In the genomic region with DNA sequence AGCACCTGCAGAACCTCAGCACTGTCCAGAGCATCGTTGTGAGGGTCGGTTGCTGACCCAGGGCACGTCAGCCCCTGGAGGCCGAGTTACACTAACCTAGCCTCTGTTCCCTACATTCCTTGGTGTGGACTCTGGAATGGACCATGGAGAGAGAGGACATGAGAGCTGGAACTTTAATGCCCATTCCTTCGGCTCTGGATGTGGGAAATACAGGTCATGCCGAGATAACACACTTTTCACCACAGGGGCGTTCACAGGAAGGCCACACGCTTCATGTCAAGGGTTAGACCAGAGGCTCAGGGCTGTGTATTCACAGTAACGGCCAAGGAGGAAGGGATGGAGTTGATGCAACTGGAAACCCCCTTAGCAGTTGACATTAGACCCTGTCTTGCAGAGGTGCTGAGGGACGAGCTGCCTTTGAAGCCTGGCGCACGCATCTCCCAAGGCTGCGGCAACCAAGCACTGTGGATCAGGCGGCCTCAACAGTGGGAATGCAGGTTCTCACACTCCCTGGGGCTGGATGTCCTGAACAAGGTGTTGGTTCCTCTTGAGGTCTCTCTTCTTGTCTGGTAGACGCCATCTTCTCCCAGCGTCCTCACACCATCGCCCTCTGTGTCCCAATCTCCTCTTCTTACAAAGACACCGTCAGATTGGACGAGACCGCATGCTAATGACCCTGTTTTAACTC, we compare ENCODE assay signal across 16 cellular contexts.
DNase-seq lines count a peak whose midpoint lies in the region; ATAC-seq and TF ChIP-seq lines count a peak whose summit lies in the region.
"Had no signal": no experiment of that assay in that cellular context is flagged by ENCODE, and none has a peak within 500 bp of the region (broad histone marks: within the 10 kb centered on the region; RNA-seq: fewer than 3 reads in every experiment).

No MANE protein-coding gene starts in this region.

- H3K9me3 Mint-ChIP-seq in dendritic cell treated with granulocyte-macrophage colony-stimulating factor and Interleukin-4, amounts not matched to agents 40 ng/mL and 50 ng/mL, for 4 days: no peaks in the 10 kb centered on the region
- no peaks in the 10 kb centered on the region for H3K9me3 Mint-ChIP-seq in activated T-helper 2 cell treated with anti-CD3 and anti-CD28 coated beads, Interferon-gamma antibody, Interleukin-2, Interleukin-4, amounts not matched to agents 10 μg/mL and 5 μg/mL and 100 μg/mL, durations not matched to agents 14 hours and 24 hours and 36 hours
- H3K9me3 Mint-ChIP-seq: activated CD4-positive, alpha-beta T cell treated with anti-CD3 and anti-CD28 coated beads, Interleukin-2, amount 10 ng/mL, durations not matched to agents 24 days and 14 days had no signal

- DNase-seq in DMS53 (lab: John Stamatoyannopoulos, UW): peak; percentile 37
- no peak for DNase-seq in DMS53 treated with DMSO at 0.1 percent for 48 hours (lab: John Stamatoyannopoulos, UW; ENCODE audit: unreplicated experiment)
- no peak for DNase-seq in thoracic aorta (ENCODE audit: low spot score)
- no peak for DNase-seq in NCI-H748 (lab: John Stamatoyannopoulos, UW; ENCODE audit: unreplicated experiment)
- DNase-seq in activated T-helper 2 cell treated with anti-CD3 and anti-CD28 coated beads, Interferon-gamma antibody, Interleukin-2, Interleukin-4, amounts not matched to agents 10 μg/mL and 5 μg/mL and 100 μg/mL, durations not matched to agents 14 hours and 24 hours and 36 hours (ENCODE audit: low spot score): no peak
- DNase-seq: activated CD4-positive, alpha-beta T cell treated with anti-CD3 and anti-CD28 coated beads, Interleukin-2, amount 10 ng/mL, durations not matched to agents 24 days and 14 days; activated CD8-positive, alpha-beta memory T cell treated with anti-CD3 and anti-CD28 coated beads, Interleukin-2, amount 50 U/mL, for 4 hours; gastrocnemius medialis; NCI-H1417 treated with DMSO at 0.1 percent for 48 hours; ovary; small intestine had no signal

- H3K9me3 ChIP-seq in mucosa of rectum (ENCODE audit: control insufficient read depth in 2 of 2, low read length in 2 of 2): no peaks in the 10 kb centered on the region
- H3K9me3 ChIP-seq in thoracic aorta: no peaks in the 10 kb centered on the region
- H3K9me3 ChIP-seq: gastrocnemius medialis, ovary had no signal

- no peaks in the 10 kb centered on the region for H3K36me3 ChIP-seq in mucosa of rectum (ENCODE audit: control insufficient read depth in 2 of 2, insufficient read depth in 2 of 2, low read length in 2 of 2)
- H3K36me3 ChIP-seq in thoracic aorta: no peaks in the 10 kb centered on the region
- H3K36me3 ChIP-seq: BLaER1, gastrocnemius medialis, ovary had no signal

- ATAC-seq in thoracic aorta (ENCODE audit: insufficient number of reproducible peaks, low FRiP score, low read depth) (no peak), HG03457 (IDR thresholded peaks at IDR 0.05; ENCODE audit: unreplicated experiment) (no peak)

- peak overlapping the region in 1 of 2 donors; percentile 6 for H3K9ac ChIP-seq in mucosa of rectum (ENCODE audit: low read depth in 1 of 2, low read length in 2 of 2)
- H3K9ac ChIP-seq: BLaER1 had no signal

- no peaks in the 10 kb centered on the region for H3K36me3 Mint-ChIP-seq in dendritic cell treated with granulocyte-macrophage colony-stimulating factor and Interleukin-4, amounts not matched to agents 40 ng/mL and 50 ng/mL, for 4 days (ENCODE audit: low read depth)
- H3K36me3 Mint-ChIP-seq in activated T-helper 2 cell treated with anti-CD3 and anti-CD28 coated beads, Interferon-gamma antibody, Interleukin-2, Interleukin-4, amounts not matched to agents 10 μg/mL and 5 μg/mL and 100 μg/mL, durations not matched to agents 14 hours and 24 hours and 36 hours (ENCODE audit: low read depth): no peaks in the 10 kb centered on the region

- intact Hi-C loops in dendritic cell treated with granulocyte-macrophage colony-stimulating factor and Interleukin-4, amounts not matched to agents 40 ng/mL and 50 ng/mL, for 4 days (cut with micrococcal nuclease): no loop called here
- intact Hi-C loops in activated T-helper 2 cell treated with anti-CD3 and anti-CD28 coated beads, Interferon-gamma antibody, Interleukin-2, Interleukin-4, amounts not matched to agents 10 μg/mL and 5 μg/mL and 100 μg/mL, durations not matched to agents 14 hours and 24 hours and 36 hours (cut with micrococcal nuclease): no loop called here

- H3K27me3 Mint-ChIP-seq in dendritic cell treated with granulocyte-macrophage colony-stimulating factor and Interleukin-4, amounts not matched to agents 40 ng/mL and 50 ng/mL, for 4 days: peaks cover 2% of the 10 kb centered on the region
- H3K27me3 Mint-ChIP-seq in activated T-helper 2 cell treated with anti-CD3 and anti-CD28 coated beads, Interferon-gamma antibody, Interleukin-2, Interleukin-4, amounts not matched to agents 10 μg/mL and 5 μg/mL and 100 μg/mL, durations not matched to agents 14 hours and 24 hours and 36 hours (ENCODE audit: low read depth): peaks cover 5% of the 10 kb centered on the region
- H3K27me3 Mint-ChIP-seq: activated CD4-positive, alpha-beta T cell treated with anti-CD3 and anti-CD28 coated beads, Interleukin-2, amount 10 ng/mL, durations not matched to agents 24 days and 14 days had no signal

- H3K27ac ChIP-seq in mucosa of rectum (ENCODE audit: low read depth in 2 of 2, low read length in 2 of 2) (peak overlapping the region; percentile 25 to 32), thoracic aorta (peak overlapping the region; percentile 42 to 73)
- H3K27ac ChIP-seq: 22Rv1, BLaER1, ovary had no signal

- TF ChIP-seq CTCF in thoracic aorta (IDR thresholded peaks at IDR 0.05): no peak

- no peak overlapping the region for H3K4me3 ChIP-seq in mucosa of rectum (ENCODE audit: low read length in 2 of 2)
- no peak overlapping the region for H3K4me3 ChIP-seq in thoracic aorta
- H3K4me3 ChIP-seq: BLaER1, gastrocnemius medialis, ovary had no signal

- no peak overlapping the region for H3K4me3 Mint-ChIP-seq in dendritic cell treated with granulocyte-macrophage colony-stimulating factor and Interleukin-4, amounts not matched to agents 40 ng/mL and 50 ng/mL, for 4 days
- H3K4me3 Mint-ChIP-seq in activated T-helper 2 cell treated with anti-CD3 and anti-CD28 coated beads, Interferon-gamma antibody, Interleukin-2, Interleukin-4, amounts not matched to agents 10 μg/mL and 5 μg/mL and 100 μg/mL, durations not matched to agents 14 hours and 24 hours and 36 hours (ENCODE audit: low read depth): no peak overlapping the region
- H3K4me3 Mint-ChIP-seq: activated CD4-positive, alpha-beta T cell treated with anti-CD3 and anti-CD28 coated beads, Interleukin-2, amount 10 ng/mL, durations not matched to agents 24 days and 14 days had no signal

- H3K4me1 ChIP-seq in mucosa of rectum (ENCODE audit: control insufficient read depth in 2 of 2, insufficient read depth in 2 of 2, low read length in 2 of 2): no peaks in the 10 kb centered on the region
- peaks cover 21 to 40% of the 10 kb centered on the region in 2 donors for H3K4me1 ChIP-seq in thoracic aorta (ENCODE audit: control insufficient read depth in 1 of 2, low read depth in 2 of 2)

- peaks cover 22% of the 10 kb centered on the region for H3K4me1 Mint-ChIP-seq in dendritic cell treated with granulocyte-macrophage colony-stimulating factor and Interleukin-4, amounts not matched to agents 40 ng/mL and 50 ng/mL, for 4 days (ENCODE audit: low read depth)
- H3K4me1 Mint-ChIP-seq in activated T-helper 2 cell treated with anti-CD3 and anti-CD28 coated beads, Interferon-gamma antibody, Interleukin-2, Interleukin-4, amounts not matched to agents 10 μg/mL and 5 μg/mL and 100 μg/mL, durations not matched to agents 14 hours and 24 hours and 36 hours (ENCODE audit: low read depth): peaks cover 6% of the 10 kb centered on the region

- H3K27me3 ChIP-seq in mucosa of rectum (ENCODE audit: control insufficient read depth in 2 of 2, insufficient read depth in 2 of 2, low read length in 2 of 2) (no peaks in the 10 kb centered on the region), thoracic aorta (replicated peaks; ENCODE audit: insufficient read depth) (no peaks in the 10 kb centered on the region)
- H3K27me3 ChIP-seq: BLaER1, gastrocnemius medialis, ovary had no signal

- H3K27ac Mint-ChIP-seq in dendritic cell treated with granulocyte-macrophage colony-stimulating factor and Interleukin-4, amounts not matched to agents 40 ng/mL and 50 ng/mL, for 4 days: peak overlapping the region; percentile 37
- H3K27ac Mint-ChIP-seq in activated T-helper 2 cell treated with anti-CD3 and anti-CD28 coated beads, Interferon-gamma antibody, Interleukin-2, Interleukin-4, amounts not matched to agents 10 μg/mL and 5 μg/mL and 100 μg/mL, durations not matched to agents 14 hours and 24 hours and 36 hours: no peak overlapping the region
- H3K27ac Mint-ChIP-seq: activated CD4-positive, alpha-beta T cell treated with anti-CD3 and anti-CD28 coated beads, Interleukin-2, amount 10 ng/mL, durations not matched to agents 24 days and 14 days had no signal
